In genomic region chr4:11424000-11424399, GRCh38 we compare ENCODE assay signal across 9 cellular contexts. TPM values are rescaled to one million over a fixed set of nuclear protein-coding genes. Genes with fewer than 3 reads are reported as not detected.
A peak's percentile ranks its signal among the peaks of the same experiment; 100 is the strongest.
DNase-seq lines count a peak whose midpoint lies in the region; ATAC-seq lines count a peak whose summit lies in the region.
"Had no signal": no experiment of that assay in that cellular context is flagged by ENCODE, and none has a peak within 500 bp of the region (broad histone marks: within the 10 kb centered on the region; RNA-seq: fewer than 3 reads in every experiment).

No MANE protein-coding gene starts in this region.

- ATAC-seq in activated CD4-positive, alpha-beta T cell treated with anti-CD3 and anti-CD28 coated beads for 36 hours: no peak
- ATAC-seq in HG03175 (IDR thresholded peaks at IDR 0.05; ENCODE audit: unreplicated experiment) (peak; percentile 36), right cardiac atrium (no peak)
- ATAC-seq in activated CD8-positive, alpha-beta memory T cell treated with anti-CD3 and anti-CD28 coated beads, Interleukin-2, amount 10 ng/mL, durations not matched to agents 7 days and 5 days: no peak

- intact Hi-C loops in activated CD4-positive, alpha-beta T cell treated with anti-CD3 and anti-CD28 coated beads for 36 hours (cut with DNase I, micrococcal nuclease): loop anchor here (1.0 to 10.0 kb wide), 5 partner anchors 842 to 1211 kb away; no protein-coding TSS in a partner anchor
- intact Hi-C loops in right cardiac atrium (cut with DNase I): loop anchor here in 2 of 4 donors (10.0 kb wide), 2 partner anchors 311 to 839 kb away; no protein-coding TSS in a partner anchor

- POLR2A ChIA-PET in activated CD4-positive, alpha-beta T cell treated with anti-CD3 and anti-CD28 coated beads for 36 hours (lab: Charles Lee): no interaction called here

- H3K4me1 ChIP-seq in right cardiac atrium (ENCODE audit: control insufficient read depth, insufficient read depth, low read length): peaks cover 4% of the 10 kb centered on the region
- H3K4me1 ChIP-seq: thyroid gland had no signal

- 56% methylated on average over 4 of the region's 4 CpGs for WGBS in right cardiac atrium

- no peak overlapping the region for H3K4me3 Mint-ChIP-seq in activated CD4-positive, alpha-beta T cell treated with anti-CD3 and anti-CD28 coated beads for 36 hours
- H3K4me3 Mint-ChIP-seq in activated CD8-positive, alpha-beta memory T cell treated with anti-CD3 and anti-CD28 coated beads, Interleukin-2, amount 10 ng/mL, durations not matched to agents 7 days and 5 days: no peak overlapping the region

- no peaks in the 10 kb centered on the region for H3K27me3 ChIP-seq in right cardiac atrium (ENCODE audit: control insufficient read depth, insufficient read depth)
- H3K27me3 ChIP-seq: thyroid gland had no signal

- no peak overlapping the region for H3K27ac Mint-ChIP-seq in activated CD4-positive, alpha-beta T cell treated with anti-CD3 and anti-CD28 coated beads for 36 hours
- no peak overlapping the region for H3K27ac Mint-ChIP-seq in activated CD8-positive, alpha-beta memory T cell treated with anti-CD3 and anti-CD28 coated beads, Interleukin-2, amount 10 ng/mL, durations not matched to agents 7 days and 5 days

- H3K36me3 Mint-ChIP-seq in activated CD4-positive, alpha-beta T cell treated with anti-CD3 and anti-CD28 coated beads for 36 hours (ENCODE audit: low read depth): no peaks in the 10 kb centered on the region
- H3K36me3 Mint-ChIP-seq in activated CD8-positive, alpha-beta memory T cell treated with anti-CD3 and anti-CD28 coated beads, Interleukin-2, amount 10 ng/mL, durations not matched to agents 7 days and 5 days: no peaks in the 10 kb centered on the region

- no peak overlapping the region for H3K27ac ChIP-seq in right cardiac atrium (ENCODE audit: low read length)
- H3K27ac ChIP-seq: thyroid gland had no signal

- H3K9me3 ChIP-seq in right cardiac atrium (ENCODE audit: control insufficient read depth, low read length): no peaks in the 10 kb centered on the region
- H3K9me3 ChIP-seq: thyroid gland had no signal

- DNase-seq in activated CD4-positive, alpha-beta T cell treated with anti-CD3 and anti-CD28 coated beads for 36 hours: peak; percentile 41
- DNase-seq in activated CD4-positive, alpha-beta T cell treated with anti-CD3 and anti-CD28 coated beads, Interleukin-2, amount 50 U/mL, for 4 hours: no peak
- peak; percentile 10 for DNase-seq in SK-N-DZ (ENCODE audit: low spot score)
- peak in 2 of 3 donors; percentile 55 to 60 for DNase-seq in right cardiac atrium
- DNase-seq in D341Med (ENCODE audit: low spot score): no peak
- DNase-seq in RKO (ENCODE audit: low spot score): no peak
- no peak for DNase-seq in activated CD8-positive, alpha-beta memory T cell treated with anti-CD3 and anti-CD28 coated beads, Interleukin-2, amount 10 ng/mL, durations not matched to agents 7 days and 5 days

- H3K9me3 Mint-ChIP-seq in activated CD4-positive, alpha-beta T cell treated with anti-CD3 and anti-CD28 coated beads for 36 hours (ENCODE audit: low read depth): no peaks in the 10 kb centered on the region
- no peaks in the 10 kb centered on the region for H3K9me3 Mint-ChIP-seq in activated CD8-positive, alpha-beta memory T cell treated with anti-CD3 and anti-CD28 coated beads, Interleukin-2, amount 10 ng/mL, durations not matched to agents 7 days and 5 days (ENCODE audit: low read depth)

- peaks cover 12% of the 10 kb centered on the region for H3K4me1 Mint-ChIP-seq in activated CD4-positive, alpha-beta T cell treated with anti-CD3 and anti-CD28 coated beads for 36 hours
- H3K4me1 Mint-ChIP-seq in activated CD8-positive, alpha-beta memory T cell treated with anti-CD3 and anti-CD28 coated beads, Interleukin-2, amount 10 ng/mL, durations not matched to agents 7 days and 5 days: peaks cover 9% of the 10 kb centered on the region

- CTCF ChIA-PET in activated CD4-positive, alpha-beta T cell treated with anti-CD3 and anti-CD28 coated beads for 36 hours (lab: Charles Lee): interaction anchor here (0.7 to 1.4 kb wide), 3 partner anchors 10 to 869 kb away, joined by 3 to 6 read pairs (median 3); no protein-coding TSS in a partner anchor
- CTCF ChIA-PET in activated CD8-positive, alpha-beta memory T cell treated with anti-CD3 and anti-CD28 coated beads, Interleukin-2, amount 10 ng/mL, durations not matched to agents 7 days and 5 days (lab: Charles Lee): interaction anchor here (0.7 to 1.4 kb wide), 7 partner anchors 9 to 868 kb away, joined by 3 to 4 read pairs (median 3); no protein-coding TSS in a partner anchor

- peaks cover 21% of the 10 kb centered on the region for H3K27me3 Mint-ChIP-seq in activated CD4-positive, alpha-beta T cell treated with anti-CD3 and anti-CD28 coated beads for 36 hours
- H3K27me3 Mint-ChIP-seq in activated CD8-positive, alpha-beta memory T cell treated with anti-CD3 and anti-CD28 coated beads, Interleukin-2, amount 10 ng/mL, durations not matched to agents 7 days and 5 days: peaks cover 34% of the 10 kb centered on the region

- H3K4me3 ChIP-seq in right cardiac atrium (ENCODE audit: low read length): no peak overlapping the region
- H3K4me3 ChIP-seq: thyroid gland had no signal

RNA-seq across cellular contexts. Expression of gene HS3ST1, which starts 4.7 kb away (rescaled TPM):
- total RNA-seq in activated CD4-positive, alpha-beta T cell treated with anti-CD3 and anti-CD28 coated beads for 36 hours: not detected
- polyA plus RNA-seq in SK-N-DZ (2014; cell fraction: cytosol; rRNA removed): not detected in 2 replicates
- not detected in 2 replicates for polyA plus RNA-seq in SK-N-DZ (2014; cell fraction: nucleus; rRNA removed)
- total RNA-seq in right cardiac atrium: 1 to 10 TPM; 4.7 to 9.1 (median 6.4) TPM
- polyA plus RNA-seq in right cardiac atrium: 0.97 TPM
- total RNA-seq in activated CD8-positive, alpha-beta memory T cell treated with anti-CD3 and anti-CD28 coated beads, Interleukin-2, amount 10 ng/mL, durations not matched to agents 7 days and 5 days: under 1 TPM in 1 of 2 experiments, not detected in 1; 0.19 TPM

Comparison
In these comparisons a context has a peak if more than half of its experiments do, and no peak if none do; other contexts are left out.
1. DNase-seq: peak in activated CD4-positive, alpha-beta T cell treated with anti-CD3 and anti-CD28 coated beads for 36 hours (single experiment), SK-N-DZ (single experiment) and right cardiac atrium (2 of 3); none in activated CD4-positive, alpha-beta T cell treated with anti-CD3 and anti-CD28 coated beads, Interleukin-2, amount 50 U/mL, for 4 hours (0 of 2), D341Med (single experiment), RKO (single experiment) and activated CD8-positive, alpha-beta memory T cell treated with anti-CD3 and anti-CD28 coated beads, Interleukin-2, amount 10 ng/mL, durations not matched to agents 7 days and 5 days (single experiment).
2. RNA of gene HS3ST1, which starts 4.7 kb away (total RNA-seq): 4.7 to 9.1 TPM in right cardiac atrium; 0.19 TPM in activated CD8-positive, alpha-beta memory T cell treated with anti-CD3 and anti-CD28 coated beads, Interleukin-2, amount 10 ng/mL, durations not matched to agents 7 days and 5 days and not detected in activated CD4-positive, alpha-beta T cell treated with anti-CD3 and anti-CD28 coated beads for 36 hours; every median in the first group is over 4 times any median in the second.